8 cellular contexts compared by ENCODE assay signal in genomic region chr2:42568431-42569115, GRCh38. TPM values are rescaled to one million over a fixed set of nuclear protein-coding genes. Genes with fewer than 3 reads are reported as not detected.
A peak's percentile ranks its signal among the peaks of the same experiment; 100 is the strongest.
DNase-seq lines count a peak whose midpoint lies in the region; ATAC-seq and TF ChIP-seq lines count a peak whose summit lies in the region.

Gene MTA3 (plus strand): TSS chr2:42568632. CDS start chr2:42568746, 114 bp downstream.

- peaks cover 4% of the 10 kb centered on the region for H3K4me1 ChIP-seq in NT2/D1 (ENCODE audit: insufficient read depth, insufficient read length)

- H3K27ac Mint-ChIP-seq in HFFc6 = peak within 1 kb of the TSS; percentile 90
- H3K27ac Mint-ChIP-seq in neural crest cell (ENCODE audit: unreplicated experiment) = peak within 1 kb of the TSS; percentile 98
- peak within 1 kb of the TSS; percentile 94 for H3K27ac Mint-ChIP-seq in stimulated activated naive CD8-positive, alpha-beta T cell treated with anti-CD3 and anti-CD28 coated beads, Interleukin-15, Interleukin-2, amounts not matched to agents 100 ng/mL and 50 ng/mL, for 24 hours

- TF ChIP-seq CTCF in HFFc6 (IDR thresholded peaks at IDR 0.05) (no peak), fibroblast of pulmonary artery (IDR thresholded peaks at IDR 0.05; ENCODE audit: low read length, missing control alignments) (no peak), neural crest cell (conservative IDR thresholded peaks at IDR 0.05) (no peak)

- H3K4me1 Mint-ChIP-seq in HFFc6 (ENCODE audit: low read depth) = peaks cover 31% of the 10 kb centered on the region
- peaks cover 22% of the 10 kb centered on the region for H3K4me1 Mint-ChIP-seq in neural crest cell
- peaks cover 32% of the 10 kb centered on the region for H3K4me1 Mint-ChIP-seq in stimulated activated naive CD8-positive, alpha-beta T cell treated with anti-CD3 and anti-CD28 coated beads, Interleukin-15, Interleukin-2, amounts not matched to agents 100 ng/mL and 50 ng/mL, for 24 hours (ENCODE audit: low read depth)

- H3K9me3 ChIP-seq in NT2/D1 (ENCODE audit: insufficient read depth, low read length) = no peaks in the 10 kb centered on the region

- DNase-seq in Daoy (ENCODE audit: low read depth) (peak; percentile 66), HFFc6 (peak; percentile 3), NT2/D1 (ENCODE audit: low read depth, low spot score) (peak; percentile 42), fibroblast of pulmonary artery (ENCODE audit: low read depth) (peak; percentile 28), neural crest cell (ENCODE audit: low read depth, low spot score) (peak; percentile 61)
- DNase-seq in activated T-helper 1 cell treated with anti-CD3 and anti-CD28 coated beads, Interleukin-2, amount 50 U/mL, for 16 hours (ENCODE audit: low read depth in 1 of 2, low spot score in 1 of 2) = peak; percentile 40 to 45

- H3K9ac ChIP-seq in NT2/D1 (ENCODE audit: insufficient read length, low read depth) = peak within 1 kb of the TSS; percentile 90

- peaks cover 16% of the 10 kb centered on the region for H3K36me3 ChIP-seq in NT2/D1 (ENCODE audit: insufficient read depth, insufficient read length, low read length)

- H3K27me3 Mint-ChIP-seq in HFFc6 (ENCODE audit: insufficient read depth) = 0 out of 2 replicates have a peak, but pooled peaks cover 4% of the 10 kb centered on the region
- no peaks in the 10 kb centered on the region for H3K27me3 Mint-ChIP-seq in neural crest cell (ENCODE audit: low read depth)
- H3K27me3 Mint-ChIP-seq in stimulated activated naive CD8-positive, alpha-beta T cell treated with anti-CD3 and anti-CD28 coated beads, Interleukin-15, Interleukin-2, amounts not matched to agents 100 ng/mL and 50 ng/mL, for 24 hours = no peaks in the 10 kb centered on the region

- H3K4me3 ChIP-seq in NT2/D1 (ENCODE audit: insufficient read length, low read depth) = peak within 1 kb of the TSS; percentile 74
- peak within 1 kb of the TSS; percentile 78 for H3K4me3 ChIP-seq in fibroblast of pulmonary artery (replicated peaks; ENCODE audit: low read depth, low read length)

- no peak for ATAC-seq in GM18517 (IDR thresholded peaks at IDR 0.05; ENCODE audit: unreplicated experiment)

- H3K27me3 ChIP-seq in NT2/D1 (ENCODE audit: insufficient read depth, insufficient read length) = no peaks in the 10 kb centered on the region

- H3K4me3 Mint-ChIP-seq in HFFc6 = peak within 1 kb of the TSS; percentile 96
- H3K4me3 Mint-ChIP-seq in neural crest cell = peak within 1 kb of the TSS; percentile 95
- H3K4me3 Mint-ChIP-seq in stimulated activated naive CD8-positive, alpha-beta T cell treated with anti-CD3 and anti-CD28 coated beads, Interleukin-15, Interleukin-2, amounts not matched to agents 100 ng/mL and 50 ng/mL, for 24 hours = peak within 1 kb of the TSS; percentile 88

- H3K36me3 Mint-ChIP-seq in HFFc6 (ENCODE audit: low read depth) = 0 out of 2 replicates have a peak, but pooled peaks cover 4% of the 10 kb centered on the region
- peaks cover 5% of the 10 kb centered on the region for H3K36me3 Mint-ChIP-seq in neural crest cell (ENCODE audit: low read depth)
- peaks cover 13% of the 10 kb centered on the region for H3K36me3 Mint-ChIP-seq in stimulated activated naive CD8-positive, alpha-beta T cell treated with anti-CD3 and anti-CD28 coated beads, Interleukin-15, Interleukin-2, amounts not matched to agents 100 ng/mL and 50 ng/mL, for 24 hours (ENCODE audit: low read depth)

- H3K9me3 Mint-ChIP-seq in HFFc6 (no peaks in the 10 kb centered on the region), neural crest cell (no peaks in the 10 kb centered on the region)
- H3K9me3 Mint-ChIP-seq in stimulated activated naive CD8-positive, alpha-beta T cell treated with anti-CD3 and anti-CD28 coated beads, Interleukin-15, Interleukin-2, amounts not matched to agents 100 ng/mL and 50 ng/mL, for 24 hours = no peaks in the 10 kb centered on the region

RNA-seq across cellular contexts. Expression of gene MTA3, which starts in this region (rescaled TPM):
- 25.9 and 27.5 TPM in 2 replicates for total RNA-seq in Daoy (2014; rRNA removed; shearing (Covaris generic))
- total RNA-seq in HFFc6 (2021; fragmentation: NEBNext Ultra II Directional; extraction: Animal tissue kit (Norgen Biotek cat#: 25700)) = 10 to 100 TPM; 26.2 to 33.4 (median 30.7) TPM
- total RNA-seq in neural crest cell = 62.3 and 63.8 TPM in 2 replicates

Comparison
In these comparisons a context has a peak if more than half of its experiments do, and no peak if none do; other contexts are left out.
1. DNase-seq: peak in every context shown above with its lines; median percentile 66 in Daoy; 61 in neural crest cell; 42 in activated T-helper 1 cell treated with anti-CD3 and anti-CD28 coated beads, Interleukin-2, amount 50 U/mL, for 16 hours; 42 in NT2/D1; 28 in fibroblast of pulmonary artery; 3 in HFFc6.